Comparison of ENCODE assay signal across 22 cellular contexts in genomic region chr4:183276106-183276505, GRCh38. TPM values are rescaled to one million over a fixed set of nuclear protein-coding genes. Genes with fewer than 3 reads are reported as not detected.
"Had no signal": no experiment of that assay in that cellular context is flagged by ENCODE, and none has a peak within 500 bp of the region (broad histone marks: within the 10 kb centered on the region; RNA-seq: fewer than 3 reads in every experiment).

No MANE protein-coding gene starts in this region.

- FAIRE-seq: RCC 7860 had no signal

- DNase-seq: Karpas-422, KG1, MG63, NCI-H1092 treated with DMSO at 0.1 percent for 48 hours, NCI-H1436, NCI-H187, NCI-H2029, NCI-H2081 treated with DMSO at 0.1 percent for 48 hours, NCI-H2171, NCI-H226, NCI-H446, NCI-H510A, NCI-H524 treated with DMSO at 0.1 percent for 48 hours, NCI-H69, NCI-H774, Right ventricle myocardium superior, RPMI8226, SIG-M5, SK-N-SH had no signal

RNA-seq across cellular contexts. Expression of gene CLDN22, which starts 44.0 kb away (rescaled TPM):
- total RNA-seq: HT-29, Right ventricle myocardium superior, SK-MEL-5 had no signal

RNA-seq across cellular contexts. Expression of gene CLDN24, which starts 46.1 kb away (rescaled TPM):
- total RNA-seq: HT-29, Right ventricle myocardium superior, SK-MEL-5 had no signal
- polyA plus RNA-seq: SK-N-SH had no signal
